10 cellular contexts compared by ENCODE assay signal in the genomic region with DNA sequence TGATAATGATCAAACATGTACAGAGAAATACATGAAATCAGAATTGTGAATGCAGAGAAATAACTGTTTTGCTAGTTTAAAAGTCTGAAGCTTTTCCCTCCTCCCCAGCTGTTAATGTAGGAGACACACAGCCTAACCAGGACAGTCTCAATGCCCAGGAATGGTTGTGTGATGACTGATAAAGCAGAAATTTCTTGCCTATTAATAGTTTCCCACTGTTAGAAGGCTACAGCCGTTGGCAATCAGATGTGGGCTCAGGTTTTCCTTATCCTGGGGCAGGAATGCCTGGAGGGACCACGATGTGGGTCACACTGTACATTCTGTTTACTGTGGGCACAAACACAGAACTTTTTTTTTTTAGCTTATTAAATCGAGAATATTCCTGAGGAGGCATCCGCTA. TPM values are rescaled to one million over a fixed set of nuclear protein-coding genes. Genes with fewer than 3 reads are reported as not detected.
DNase-seq lines count a peak whose midpoint lies in the region; ATAC-seq lines count a peak whose summit lies in the region.
"Had no signal": no experiment of that assay in that cellular context is flagged by ENCODE, and none has a peak within 500 bp of the region (broad histone marks: within the 10 kb centered on the region; RNA-seq: fewer than 3 reads in every experiment).

No MANE protein-coding gene starts in this region.

- H3K4me3 Mint-ChIP-seq in T-helper 2 cell treated with Interferon-gamma antibody and Interleukin-4, amounts not matched to agents 5 μg/mL and 100 μg/mL, for 36 hours: peak overlapping the region; percentile 88
- peak overlapping the region; percentile 88 for H3K4me3 Mint-ChIP-seq in activated T-helper 1 cell treated with anti-CD3 and anti-CD28 coated beads, Interleukin-12 subunit alpha, Interleukin-12 subunit beta, Interleukin-2, Interleukin-4 antibody, amounts not matched to agents 30 ng/mL and 10 ng/mL and 1 ng/mL, durations not matched to agents 14 hours and 24 hours and 36 hours
- peak overlapping the region; percentile 93 for H3K4me3 Mint-ChIP-seq in stimulated activated effector memory CD8-positive, alpha-beta T cell treated with anti-CD3 and anti-CD28 coated beads, Interleukin-12 subunit alpha, Interleukin-12 subunit beta, amount 100 ng/mL, for 72 hours

- peaks cover 26% of the 10 kb centered on the region for H3K36me3 Mint-ChIP-seq in T-helper 2 cell treated with Interferon-gamma antibody and Interleukin-4, amounts not matched to agents 5 μg/mL and 100 μg/mL, for 36 hours (ENCODE audit: low read depth)
- peaks cover 14% of the 10 kb centered on the region for H3K36me3 Mint-ChIP-seq in activated T-helper 1 cell treated with anti-CD3 and anti-CD28 coated beads, Interleukin-12 subunit alpha, Interleukin-12 subunit beta, Interleukin-2, Interleukin-4 antibody, amounts not matched to agents 30 ng/mL and 10 ng/mL and 1 ng/mL, durations not matched to agents 14 hours and 24 hours and 36 hours (ENCODE audit: low read depth)
- H3K36me3 Mint-ChIP-seq in stimulated activated effector memory CD8-positive, alpha-beta T cell treated with anti-CD3 and anti-CD28 coated beads, Interleukin-12 subunit alpha, Interleukin-12 subunit beta, amount 100 ng/mL, for 72 hours: peaks cover 26% of the 10 kb centered on the region

- H3K9me3 Mint-ChIP-seq in T-helper 2 cell treated with Interferon-gamma antibody and Interleukin-4, amounts not matched to agents 5 μg/mL and 100 μg/mL, for 36 hours: no peaks in the 10 kb centered on the region
- H3K9me3 Mint-ChIP-seq in activated T-helper 1 cell treated with anti-CD3 and anti-CD28 coated beads, Interleukin-12 subunit alpha, Interleukin-12 subunit beta, Interleukin-2, Interleukin-4 antibody, amounts not matched to agents 30 ng/mL and 10 ng/mL and 1 ng/mL, durations not matched to agents 14 hours and 24 hours and 36 hours: no peaks in the 10 kb centered on the region
- H3K9me3 Mint-ChIP-seq in stimulated activated effector memory CD8-positive, alpha-beta T cell treated with anti-CD3 and anti-CD28 coated beads, Interleukin-12 subunit alpha, Interleukin-12 subunit beta, amount 100 ng/mL, for 72 hours: no peaks in the 10 kb centered on the region

- no peak for ATAC-seq in stimulated activated effector memory CD8-positive, alpha-beta T cell treated with anti-CD3 and anti-CD28 coated beads, Interleukin-12 subunit alpha, Interleukin-12 subunit beta, amount 100 ng/mL, for 72 hours
- no peak for ATAC-seq in HG02588 (IDR thresholded peaks at IDR 0.05; ENCODE audit: unreplicated experiment)
- ATAC-seq in GM19351 (IDR thresholded peaks at IDR 0.05; ENCODE audit: unreplicated experiment): no peak

- intact Hi-C loops in activated T-helper 1 cell treated with anti-CD3 and anti-CD28 coated beads, Interleukin-12 subunit alpha, Interleukin-12 subunit beta, Interleukin-2, Interleukin-4 antibody, amounts not matched to agents 30 ng/mL and 10 ng/mL and 1 ng/mL, durations not matched to agents 14 hours and 24 hours and 36 hours (cut with micrococcal nuclease): no loop called here
- intact Hi-C loops in posterior cingulate gyrus (cut with DNase I): loop anchor here (10.0 kb wide), 1 partner anchor 153 kb away; no protein-coding TSS in a partner anchor

- no peaks in the 10 kb centered on the region for H3K27me3 Mint-ChIP-seq in T-helper 2 cell treated with Interferon-gamma antibody and Interleukin-4, amounts not matched to agents 5 μg/mL and 100 μg/mL, for 36 hours (ENCODE audit: low read depth)
- H3K27me3 Mint-ChIP-seq in activated T-helper 1 cell treated with anti-CD3 and anti-CD28 coated beads, Interleukin-12 subunit alpha, Interleukin-12 subunit beta, Interleukin-2, Interleukin-4 antibody, amounts not matched to agents 30 ng/mL and 10 ng/mL and 1 ng/mL, durations not matched to agents 14 hours and 24 hours and 36 hours (ENCODE audit: insufficient read depth): no peaks in the 10 kb centered on the region

- DNase-seq in T-helper 2 cell treated with Interferon-gamma antibody and Interleukin-4, amounts not matched to agents 5 μg/mL and 100 μg/mL, for 36 hours (ENCODE audit: low spot score): no peak
- DNase-seq in T-helper 2 cell (no peak), foreskin melanocyte (peak; percentile 26), posterior cingulate gyrus (no peak)
- no peak for DNase-seq in activated T-helper 1 cell treated with anti-CD3 and anti-CD28 coated beads, Interleukin-12 subunit alpha, Interleukin-12 subunit beta, Interleukin-2, Interleukin-4 antibody, amounts not matched to agents 30 ng/mL and 10 ng/mL and 1 ng/mL, durations not matched to agents 14 hours and 24 hours and 36 hours (ENCODE audit: low spot score)
- DNase-seq in stimulated activated effector memory CD8-positive, alpha-beta T cell treated with anti-CD3 and anti-CD28 coated beads, Interleukin-12 subunit alpha, Interleukin-12 subunit beta, amount 100 ng/mL, for 72 hours (ENCODE audit: low spot score in 2 of 2): no peak
- DNase-seq: activated CD4-positive, alpha-beta T cell treated with anti-CD3 and anti-CD28 coated beads, Interleukin-2, amount 50 U/mL, for 48 hours; NCI-H1417 treated with DMSO at 0.1 percent for 48 hours had no signal

- peaks cover 36% of the 10 kb centered on the region for H3K4me1 Mint-ChIP-seq in T-helper 2 cell treated with Interferon-gamma antibody and Interleukin-4, amounts not matched to agents 5 μg/mL and 100 μg/mL, for 36 hours (ENCODE audit: low read depth)
- peaks cover 48% of the 10 kb centered on the region for H3K4me1 Mint-ChIP-seq in activated T-helper 1 cell treated with anti-CD3 and anti-CD28 coated beads, Interleukin-12 subunit alpha, Interleukin-12 subunit beta, Interleukin-2, Interleukin-4 antibody, amounts not matched to agents 30 ng/mL and 10 ng/mL and 1 ng/mL, durations not matched to agents 14 hours and 24 hours and 36 hours (ENCODE audit: low read depth)
- peaks cover 21% of the 10 kb centered on the region for H3K4me1 Mint-ChIP-seq in stimulated activated effector memory CD8-positive, alpha-beta T cell treated with anti-CD3 and anti-CD28 coated beads, Interleukin-12 subunit alpha, Interleukin-12 subunit beta, amount 100 ng/mL, for 72 hours

- no peak overlapping the region for H3K27ac Mint-ChIP-seq in T-helper 2 cell treated with Interferon-gamma antibody and Interleukin-4, amounts not matched to agents 5 μg/mL and 100 μg/mL, for 36 hours
- H3K27ac Mint-ChIP-seq in activated T-helper 1 cell treated with anti-CD3 and anti-CD28 coated beads, Interleukin-12 subunit alpha, Interleukin-12 subunit beta, Interleukin-2, Interleukin-4 antibody, amounts not matched to agents 30 ng/mL and 10 ng/mL and 1 ng/mL, durations not matched to agents 14 hours and 24 hours and 36 hours: no peak overlapping the region
- no peak overlapping the region for H3K27ac Mint-ChIP-seq in stimulated activated effector memory CD8-positive, alpha-beta T cell treated with anti-CD3 and anti-CD28 coated beads, Interleukin-12 subunit alpha, Interleukin-12 subunit beta, amount 100 ng/mL, for 72 hours

RNA-seq across cellular contexts. Expression of gene PPP1R3D, which starts 1.9 kb away (rescaled TPM):
- 7.0 and 7.6 TPM in 2 replicates for total RNA-seq in activated T-helper 1 cell treated with anti-CD3 and anti-CD28 coated beads, Interleukin-12 subunit alpha, Interleukin-12 subunit beta, Interleukin-2, Interleukin-4 antibody, amounts not matched to agents 30 ng/mL and 10 ng/mL and 1 ng/mL, durations not matched to agents 14 hours and 24 hours and 36 hours

RNA-seq across cellular contexts. Expression of gene FAM217B, which starts 2.0 kb away (rescaled TPM):
- 33.9 and 35.6 TPM in 2 replicates for total RNA-seq in activated T-helper 1 cell treated with anti-CD3 and anti-CD28 coated beads, Interleukin-12 subunit alpha, Interleukin-12 subunit beta, Interleukin-2, Interleukin-4 antibody, amounts not matched to agents 30 ng/mL and 10 ng/mL and 1 ng/mL, durations not matched to agents 14 hours and 24 hours and 36 hours

RNA-seq across cellular contexts. Expression of gene SYCP2, which starts 4.8 kb away (rescaled TPM):
- 4.8 and 5.1 TPM in 2 replicates for total RNA-seq in activated T-helper 1 cell treated with anti-CD3 and anti-CD28 coated beads, Interleukin-12 subunit alpha, Interleukin-12 subunit beta, Interleukin-2, Interleukin-4 antibody, amounts not matched to agents 30 ng/mL and 10 ng/mL and 1 ng/mL, durations not matched to agents 14 hours and 24 hours and 36 hours

RNA-seq across cellular contexts. Expression of gene CDH26, which starts 20.0 kb away (rescaled TPM):
- total RNA-seq in activated T-helper 1 cell treated with anti-CD3 and anti-CD28 coated beads, Interleukin-12 subunit alpha, Interleukin-12 subunit beta, Interleukin-2, Interleukin-4 antibody, amounts not matched to agents 30 ng/mL and 10 ng/mL and 1 ng/mL, durations not matched to agents 14 hours and 24 hours and 36 hours: 0.41 and 0.56 TPM in 2 replicates
